28 cellular contexts compared by ENCODE assay signal in genomic region chr15:72269739-72270138, GRCh38. TPM values are rescaled to one million over a fixed set of nuclear protein-coding genes. Genes with fewer than 3 reads are reported as not detected.
"Had no signal": no experiment of that assay in that cellular context is flagged by ENCODE, and none has a peak within 500 bp of the region (broad histone marks: within the 10 kb centered on the region; RNA-seq: fewer than 3 reads in every experiment).

No MANE protein-coding gene starts in this region.

- DNase-seq: activated CD4-positive, alpha-beta memory T cell treated with anti-CD3 and anti-CD28 coated beads for 36 hours; activated CD4-positive, alpha-beta T cell treated with anti-CD3 and anti-CD28 coated beads, Interleukin-2, amount 10 ng/mL, durations not matched to agents 24 days and 14 days; activated CD4-positive, CD25-positive, alpha-beta regulatory T cell treated with anti-CD3 and anti-CD28 coated beads, Interleukin-2, amount 50 U/mL, for 72 hours; activated effector memory CD4-positive, alpha-beta T cell treated with Interleukin-2 at 50 U/mL for 16 hours; activated naive CD4-positive, alpha-beta T cell; activated naive CD8-positive, alpha-beta T cell treated with anti-CD3 and anti-CD28 coated beads, Interleukin-2, amount 10 ng/mL, durations not matched to agents 7 days and 5 days; adrenal gland; aorta; central memory CD4-positive, alpha-beta T cell; MG63; NCI-H1105; NCI-H1436; NCI-H1694 treated with DMSO at 0.1 percent for 48 hours; NCI-H2029 treated with DMSO at 0.1 percent for 48 hours; NCI-H345; NCI-H510A; NCI-H526 treated with DMSO at 0.1 percent for 48 hours; NCI-H82; SW 1271; T-helper 9 cell had no signal

- H3K27ac Mint-ChIP-seq: activated naive CD8-positive, alpha-beta T cell treated with anti-CD3 and anti-CD28 coated beads, Interleukin-2, amount 10 ng/mL, durations not matched to agents 7 days and 5 days; WTC11 had no signal

- H3K9ac ChIP-seq: KMS-11 had no signal

- FAIRE-seq: bronchial epithelial cell had no signal

- H3K27me3 Mint-ChIP-seq: activated CD4-positive, alpha-beta memory T cell treated with anti-CD3 and anti-CD28 coated beads for 36 hours; activated CD4-positive, alpha-beta T cell treated with anti-CD3 and anti-CD28 coated beads, Interleukin-2, amount 10 ng/mL, durations not matched to agents 24 days and 14 days; activated naive CD8-positive, alpha-beta T cell treated with anti-CD3 and anti-CD28 coated beads, Interleukin-2, amount 10 ng/mL, durations not matched to agents 7 days and 5 days; IgD-negative memory B cell had no signal

- H3K4me2 ChIP-seq: KMS-11 had no signal

- H3K9me3 Mint-ChIP-seq: activated CD4-positive, alpha-beta memory T cell treated with anti-CD3 and anti-CD28 coated beads for 36 hours; activated CD4-positive, alpha-beta T cell treated with anti-CD3 and anti-CD28 coated beads, Interleukin-2, amount 10 ng/mL, durations not matched to agents 24 days and 14 days; activated naive CD8-positive, alpha-beta T cell treated with anti-CD3 and anti-CD28 coated beads, Interleukin-2, amount 10 ng/mL, durations not matched to agents 7 days and 5 days; IgD-negative memory B cell; WTC11 had no signal

- H3K4me3 Mint-ChIP-seq: activated CD4-positive, alpha-beta memory T cell treated with anti-CD3 and anti-CD28 coated beads for 36 hours; WTC11 had no signal

- H3K4me3 ChIP-seq: adrenal gland, MG63, SJSA1 had no signal

- H3K27ac ChIP-seq: adrenal gland, KMS-11, SJSA1 had no signal

- ATAC-seq: Right ventricle myocardium inferior, SK-N-SH treated with all-trans-retinoic acid at 6 μM for 48 hours, WTC11 had no signal

- H3K9me3 ChIP-seq: adrenal gland, MG63, SJSA1 had no signal

- H3K27me3 ChIP-seq: adrenal gland, MG63, SJSA1 had no signal

RNA-seq across cellular contexts. Expression of gene CELF6, which starts 50.2 kb away (rescaled TPM):
- total RNA-seq: RPMI7951, WTC11 had no signal
